In genomic region chr3:38136272-38136806, GRCh38 we compare ENCODE assay signal across 8 cellular contexts. TPM values are rescaled to one million over a fixed set of nuclear protein-coding genes. Genes with fewer than 3 reads are reported as not detected.
DNase-seq lines count a peak whose midpoint lies in the region; ATAC-seq and TF ChIP-seq lines count a peak whose summit lies in the region.

No MANE protein-coding gene starts in this region.

- H3K79me2 ChIP-seq in mammary epithelial cell (ENCODE audit: insufficient read depth, low read length): peaks cover 70% of the 10 kb centered on the region

- TF ChIP-seq CTCF in GM12864 (IDR thresholded peaks at IDR 0.05; ENCODE audit: low read depth, low read length, missing control alignments): no peak
- no peak for TF ChIP-seq CTCF in NB4 (IDR thresholded peaks at IDR 0.05; ENCODE audit: low read depth, low read length)
- TF ChIP-seq CTCF in mammary epithelial cell (conservative IDR thresholded peaks at IDR 0.05 in 1 of 2, IDR thresholded peaks at IDR 0.05 in 1 of 2; ENCODE audit: extremely low read depth in 1 of 2, insufficient read depth in 1 of 2, low read depth in 1 of 2, low read length in 2 of 2): no peak
- TF ChIP-seq CTCF in lung (IDR thresholded peaks at IDR 0.05; ENCODE audit: control extremely low read depth, extremely low read depth): no peak
- TF ChIP-seq CTCF in type B pancreatic cell (conservative IDR thresholded peaks at IDR 0.05): no peak

- H3K27me3 ChIP-seq in mammary epithelial cell (ENCODE audit: insufficient read depth, low read length): no peaks in the 10 kb centered on the region
- H3K27me3 ChIP-seq in lung (ENCODE audit: control insufficient read depth, insufficient read depth): no peaks in the 10 kb centered on the region

- no peaks in the 10 kb centered on the region for H3K27me3 Mint-ChIP-seq in type B pancreatic cell

- H3K36me3 Mint-ChIP-seq in type B pancreatic cell: peaks cover 20% of the 10 kb centered on the region

- peaks cover 4% of the 10 kb centered on the region for H3K36me3 ChIP-seq in mammary epithelial cell (ENCODE audit: insufficient read depth, low read length)
- peaks cover 0 to 25% of the 10 kb centered on the region in 2 donors for H3K36me3 ChIP-seq in lung (ENCODE audit: control insufficient read depth in 2 of 2, insufficient read depth in 2 of 2, low read length in 2 of 2)

- peaks cover 42% of the 10 kb centered on the region for H3K4me1 Mint-ChIP-seq in type B pancreatic cell (ENCODE audit: unreplicated experiment)

- H3K27ac ChIP-seq in mammary epithelial cell (ENCODE audit: insufficient read depth, low read depth, low read length) (peak overlapping the region; percentile 57), lung (ENCODE audit: low read depth in 1 of 2, low read length in 1 of 2) (peak overlapping the region; percentile 80 to 93)

- H4K20me1 ChIP-seq in mammary epithelial cell (ENCODE audit: insufficient read depth, low read length): peaks cover 1% of the 10 kb centered on the region

- dilution Hi-C loops in mammary epithelial cell (cut with HindIII; ENCODE audit: low sequenced_read_pairs): no loop called here

- CTCF ChIA-PET in mammary epithelial cell (lab: Charles Lee; ENCODE audit: low non-redundant PET): interaction anchor here (0.8 kb wide), 1 partner anchor 133 kb away, joined by 3 read pairs; no protein-coding TSS in a partner anchor

- in situ Hi-C loops in mammary epithelial cell (cut with MboI; ENCODE audit: low sequenced_read_pairs in 2 of 2): loop anchor here in 1 of 2 donors (25.0 kb wide), 1 partner anchor 351 kb away; the partner anchor contains the start of gene EXOG

- no peak for TF ChIP-seq POLR2A in NB4 (IDR thresholded peaks at IDR 0.05; ENCODE audit: extremely low read depth, insufficient read length)

- peak overlapping the region; percentile 71 for H3K4me3 ChIP-seq in GM12864 (ENCODE audit: low read depth, low read length)
- H3K4me3 ChIP-seq in NB4 (ENCODE audit: low read depth, low read length): peak overlapping the region; percentile 78
- H3K4me3 ChIP-seq in mammary epithelial cell (replicated peaks in 1 of 3; ENCODE audit: insufficient read depth in 1 of 3, low read depth in 2 of 3, low read length in 3 of 3): peak overlapping the region; percentile 55 to 86 (median 77)
- peak overlapping the region; percentile 96 for H3K4me3 ChIP-seq in lung

- H3K4me3 Mint-ChIP-seq in type B pancreatic cell: peak overlapping the region; percentile 92

- no peaks in the 10 kb centered on the region for H3K9me3 ChIP-seq in mammary epithelial cell (replicated peaks; ENCODE audit: insufficient read depth, low read length)
- H3K9me3 ChIP-seq in lung (ENCODE audit: control insufficient read depth in 2 of 2, insufficient read depth in 1 of 2, low read length in 1 of 2): no peaks in the 10 kb centered on the region

- peaks cover 40% of the 10 kb centered on the region for H3K4me1 ChIP-seq in mammary epithelial cell (ENCODE audit: insufficient read depth, low read length)
- peaks cover 0 to 36% of the 10 kb centered on the region in 2 donors for H3K4me1 ChIP-seq in lung (ENCODE audit: control insufficient read depth in 2 of 2, insufficient read depth in 2 of 2, low read length in 2 of 2)

- intact Hi-C loops in mammary epithelial cell (cut with micrococcal nuclease): loop anchor here (5.0 kb wide), 2 partner anchors 91 to 211 kb away; partner anchors contain the start of gene XYLB

- peak overlapping the region; percentile 75 for H3K9ac ChIP-seq in mammary epithelial cell (ENCODE audit: insufficient read depth, low read length)

- ATAC-seq in lung (ENCODE audit: insufficient read depth, low FRiP score) (no peak), HG03521 (IDR thresholded peaks at IDR 0.05; ENCODE audit: unreplicated experiment) (no peak)

- peak overlapping the region; percentile 84 for H2AFZ ChIP-seq in mammary epithelial cell (ENCODE audit: low read depth, low read length)

- TSS peak; percentile 48 for BruUV-seq in mammary epithelial cell (replicated peaks; lab: Mats Ljungman, UMichigan)

- 2% methylated on average over 21 of the region's 28 CpGs for WGBS in mammary epithelial cell (ENCODE audit: low coverage, missing lambda C conversion rate)
- 1% methylated on average over 25 to 28 of the region's 28 CpGs for WGBS in lung, 2 donors

- no peaks in the 10 kb centered on the region for H3K9me3 Mint-ChIP-seq in type B pancreatic cell

- DNase-seq in GM12864 (ENCODE audit: low read depth) (no peak), NB4 (ENCODE audit: low read depth) (peak; percentile 59), mammary epithelial cell (peak; percentile 26), lung (ENCODE audit: low spot score) (no peak), type B pancreatic cell (ENCODE audit: extremely low spot score, unreplicated experiment) (no peak), activated gamma-delta T cell (lab: John Stamatoyannopoulos, UW) (no peak), HT-29 (ENCODE audit: low spot score) (no peak)

- peak overlapping the region; percentile 85 for H3K27ac Mint-ChIP-seq in type B pancreatic cell

- H3K4me2 ChIP-seq in mammary epithelial cell (ENCODE audit: insufficient read depth, low read depth, low read length): peak overlapping the region; percentile 83

RNA-seq across cellular contexts. Expression of gene ACAA1, which starts 0.6 kb away (rescaled TPM):
- total RNA-seq in mammary epithelial cell: 10 to 100 TPM; 24.8 to 62.4 TPM
- polyA plus RNA-seq in mammary epithelial cell: 76.5 TPM
- polyA minus RNA-seq in mammary epithelial cell: 36.4 TPM
- 100 to 1,000 TPM in 1 of 2 donors, 10 to 100 TPM in 1; 50.1 to 112 TPM for total RNA-seq in lung
- polyA plus RNA-seq in lung: 10 to 100 TPM; 83.9 to 94.2 TPM
- 81.2 and 118 TPM in 2 replicates for total RNA-seq in type B pancreatic cell (ENCODE audit: low replicate concordance)
- total RNA-seq in HT-29 (2014; rRNA removed; shearing (Covaris generic)): 71.9 and 84.7 TPM in 2 replicates

RNA-seq across cellular contexts. Expression of gene MYD88, which starts 2.1 kb away (rescaled TPM):
- 10 to 100 TPM; 10.2 to 25.6 TPM for total RNA-seq in mammary epithelial cell
- polyA plus RNA-seq in mammary epithelial cell: 20.4 TPM
- polyA minus RNA-seq in mammary epithelial cell: 99.2 TPM
- 10 to 100 TPM; 35.4 to 85.3 TPM for total RNA-seq in lung
- 100 to 1,000 TPM in 1 of 2 donors, 10 to 100 TPM in 1; 32.5 to 145 TPM for polyA plus RNA-seq in lung
- 31.1 and 55.6 TPM in 2 replicates for total RNA-seq in type B pancreatic cell (ENCODE audit: low replicate concordance)
- total RNA-seq in HT-29 (2014; rRNA removed; shearing (Covaris generic)): 5.5 and 11.9 TPM in 2 replicates

RNA-seq across cellular contexts. Expression of gene OXSR1, which starts 29.0 kb away (rescaled TPM):
- 10 to 100 TPM; 48.3 to 70.6 TPM for total RNA-seq in mammary epithelial cell
- 36.4 TPM for polyA plus RNA-seq in mammary epithelial cell
- polyA minus RNA-seq in mammary epithelial cell: 31.9 TPM
- 10 to 100 TPM; 28.8 to 38.9 TPM for total RNA-seq in lung
- 10 to 100 TPM; 11.9 to 21.0 TPM for polyA plus RNA-seq in lung
- 41.1 and 51.1 TPM in 2 replicates for total RNA-seq in type B pancreatic cell (ENCODE audit: low replicate concordance)
- 11.8 and 12.9 TPM in 2 replicates for total RNA-seq in HT-29 (2014; rRNA removed; shearing (Covaris generic))

Comparison
In these comparisons a context has a peak if more than half of its experiments do, and no peak if none do; other contexts are left out.
1. DNase-seq: peak in NB4 (single experiment) and mammary epithelial cell (single experiment); none in GM12864 (single experiment), lung (single experiment), type B pancreatic cell (single experiment), activated gamma-delta T cell (single experiment) and HT-29 (single experiment).
2. Peak in every context shown above with its lines, with median percentiles within 50 percentile points of each other: H3K4me3 ChIP-seq.